ENCODE assay signal across 28 cellular contexts in the genomic region with DNA sequence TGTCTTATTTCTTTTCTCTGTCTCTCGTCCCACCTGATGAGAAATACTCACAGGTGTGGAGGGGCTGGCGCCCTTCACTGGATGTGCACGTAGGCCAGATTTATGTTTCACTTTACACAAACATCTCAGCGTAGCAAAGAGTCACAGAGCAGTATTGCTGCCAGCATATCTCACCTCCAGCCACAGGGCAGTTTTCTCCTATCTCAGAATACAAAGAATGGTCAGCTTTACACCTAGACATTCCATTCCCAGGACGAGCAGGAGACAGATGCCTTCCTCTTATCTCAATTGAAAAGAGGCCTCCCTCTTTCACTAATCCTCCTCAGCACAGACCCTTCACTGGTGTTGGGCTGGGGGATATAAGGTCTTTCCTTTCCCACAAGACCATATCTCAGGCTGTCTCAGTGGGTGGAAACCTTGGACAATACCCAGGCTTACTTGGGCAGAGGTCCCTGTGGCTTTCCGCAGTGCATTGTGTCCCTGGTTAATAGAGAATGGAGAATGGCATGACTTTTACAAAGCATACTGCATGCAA. TPM values are rescaled to one million over a fixed set of nuclear protein-coding genes. Genes with fewer than 3 reads are reported as not detected.
DNase-seq lines count a peak whose midpoint lies in the region; ATAC-seq and TF ChIP-seq lines count a peak whose summit lies in the region.
"Had no signal": no experiment of that assay in that cellular context is flagged by ENCODE, and none has a peak within 500 bp of the region (broad histone marks: within the 10 kb centered on the region; RNA-seq: fewer than 3 reads in every experiment).

No MANE protein-coding gene starts in this region.

- no peaks in the 10 kb centered on the region for H4K20me1 ChIP-seq in BLaER1 treated with 17β-estradiol and CSF1 and Interleukin-3, amounts not matched to agents 10 nM and 100 nM
- no peaks in the 10 kb centered on the region for H4K20me1 ChIP-seq in DND-41 (ENCODE audit: insufficient read depth, low read length)

- no peak overlapping the region for H3K27ac ChIP-seq in BLaER1 treated with 17β-estradiol and CSF1 and Interleukin-3, amounts not matched to agents 10 nM and 100 nM
- peak overlapping the region; percentile 44; the same call in 1 of the 2 replicates for H3K27ac ChIP-seq in DND-41 (ENCODE audit: low read length)
- H3K27ac ChIP-seq: ascending aorta, GM23248, heart right ventricle, parathyroid adenoma, sigmoid colon, SJCRH30, thyroid gland had no signal

- H3K36me3 ChIP-seq in BLaER1 treated with 17β-estradiol and CSF1 and Interleukin-3, amounts not matched to agents 10 nM and 100 nM: no peaks in the 10 kb centered on the region
- H3K36me3 ChIP-seq in DND-41 (ENCODE audit: insufficient read depth, low read length): no peaks in the 10 kb centered on the region
- H3K36me3 ChIP-seq: ascending aorta, heart right ventricle, sigmoid colon, SJCRH30, thyroid gland had no signal

- intact Hi-C loops in left colon (cut with DNase I, micrococcal nuclease): no loop called here

- H3K9ac ChIP-seq in BLaER1 treated with 17β-estradiol and CSF1 and Interleukin-3, amounts not matched to agents 10 nM and 100 nM: no peak overlapping the region
- 0 out of 2 replicates have a peak overlapping the region, but pooled peaks have one; percentile 1 for H3K9ac ChIP-seq in DND-41 (ENCODE audit: low read depth, low read length)
- H3K9ac ChIP-seq: GM23248, parathyroid adenoma had no signal

- no peaks in the 10 kb centered on the region for H3K27me3 Mint-ChIP-seq in activated T-helper 17 cell treated with anti-CD3 and anti-CD28 coated beads, Interleukin-2, amount 50 U/mL, for 72 hours
- peaks cover 0 to 2% (median 0%) of the 10 kb centered on the region in 5 donors for H3K27me3 Mint-ChIP-seq in naive thymus-derived CD8-positive, alpha-beta T cell
- H3K27me3 Mint-ChIP-seq: activated naive CD4-positive, alpha-beta T cell treated with anti-CD3 and anti-CD28 coated beads, Interleukin-2, amount 50 U/mL, for 24 hours; stimulated activated naive CD8-positive, alpha-beta T cell treated with anti-CD3 and anti-CD28 coated beads, Interleukin-15, Interleukin-2, amounts not matched to agents 100 ng/mL and 50 ng/mL, for 24 hours had no signal

- POLR2A ChIA-PET in naive thymus-derived CD8-positive, alpha-beta T cell (lab: Charles Lee): no interaction called here

- peaks cover 7 to 17% (median 10%) of the 10 kb centered on the region in 10 experiments; a peak in 19 of 20 replicates for H3K4me1 ChIP-seq in BLaER1 treated with 17β-estradiol and CSF1 and Interleukin-3, amounts not matched to agents 10 nM and 100 nM
- peaks cover 23% of the 10 kb centered on the region for H3K4me1 ChIP-seq in DND-41 (ENCODE audit: insufficient read depth, low read length)
- H3K4me1 ChIP-seq: ascending aorta, heart right ventricle, parathyroid adenoma, sigmoid colon, SJCRH30 had no signal

- peak overlapping the region; percentile 42 for H3K27ac Mint-ChIP-seq in activated T-helper 17 cell treated with anti-CD3 and anti-CD28 coated beads, Interleukin-2, amount 50 U/mL, for 72 hours
- peak overlapping the region in 7 of 10 donors; percentile 3 to 81 (median 76) for H3K27ac Mint-ChIP-seq in naive thymus-derived CD8-positive, alpha-beta T cell
- H3K27ac Mint-ChIP-seq: activated T-cell treated with anti-CD3 and anti-CD28 coated beads, Interleukin-2, amount 50 U/mL, for 72 hours; CD14-positive monocyte; HFFc6; nephron progenitor cell; stimulated activated naive CD8-positive, alpha-beta T cell treated with anti-CD3 and anti-CD28 coated beads, Interleukin-15, Interleukin-2, amounts not matched to agents 100 ng/mL and 50 ng/mL, for 24 hours had no signal

- peak overlapping the region; percentile 18 for H3K4me3 Mint-ChIP-seq in activated T-helper 17 cell treated with anti-CD3 and anti-CD28 coated beads, Interleukin-2, amount 50 U/mL, for 72 hours
- peak overlapping the region in 2 of 10 donors; percentile 25 to 63 for H3K4me3 Mint-ChIP-seq in naive thymus-derived CD8-positive, alpha-beta T cell
- H3K4me3 Mint-ChIP-seq: activated naive CD4-positive, alpha-beta T cell treated with anti-CD3 and anti-CD28 coated beads, Interleukin-2, amount 50 U/mL, for 24 hours; HFFc6; nephron progenitor cell; stimulated activated naive CD8-positive, alpha-beta T cell treated with anti-CD3 and anti-CD28 coated beads, Interleukin-15, Interleukin-2, amounts not matched to agents 100 ng/mL and 50 ng/mL, for 24 hours had no signal

- TF ChIP-seq CTCF in DND-41 (IDR thresholded peaks at IDR 0.05; ENCODE audit: borderline replicate concordance, extremely low read depth, low read length, poor library complexity, severe bottlenecking): no peak

- 0 out of 22 replicates have a peak, but pooled peaks cover 0 to 6% (median 0%) of the 10 kb centered on the region in 11 experiments for H3K9me3 ChIP-seq in BLaER1 treated with 17β-estradiol and CSF1 and Interleukin-3, amounts not matched to agents 10 nM and 100 nM (replicated peaks in 1 of 11)
- H3K9me3 ChIP-seq in DND-41 (ENCODE audit: insufficient read depth, low read length, severe bottlenecking): no peaks in the 10 kb centered on the region
- H3K9me3 ChIP-seq: ascending aorta, heart right ventricle, sigmoid colon, SJCRH30, thyroid gland had no signal

- ATAC-seq in DND-41 (ENCODE audit: insufficient read depth, low read depth) (no peak), left colon (no peak), HG03280 (IDR thresholded peaks at IDR 0.05; ENCODE audit: unreplicated experiment) (no peak)
- ATAC-seq in activated T-helper 17 cell treated with anti-CD3 and anti-CD28 coated beads, Interleukin-2, amount 50 U/mL, for 72 hours (replicated peaks): no peak
- ATAC-seq in naive thymus-derived CD8-positive, alpha-beta T cell: no peak
- ATAC-seq: heart right ventricle, left lobe of liver had no signal

- H3K4me1 Mint-ChIP-seq in activated T-helper 17 cell treated with anti-CD3 and anti-CD28 coated beads, Interleukin-2, amount 50 U/mL, for 72 hours: peaks cover 15% of the 10 kb centered on the region
- peaks cover 6 to 24% (median 18%) of the 10 kb centered on the region in 4 donors for H3K4me1 Mint-ChIP-seq in naive thymus-derived CD8-positive, alpha-beta T cell
- H3K4me1 Mint-ChIP-seq: CD14-positive monocyte had no signal

- H3K79me2 ChIP-seq in DND-41 (ENCODE audit: insufficient read depth, low read length): no peaks in the 10 kb centered on the region
- H3K79me2 ChIP-seq: parathyroid adenoma had no signal

- H2AFZ ChIP-seq in DND-41 (ENCODE audit: low read depth, low read length): no peak overlapping the region
- H2AFZ ChIP-seq: GM23248, parathyroid adenoma had no signal

- no peaks in the 10 kb centered on the region for H3K36me3 Mint-ChIP-seq in activated T-helper 17 cell treated with anti-CD3 and anti-CD28 coated beads, Interleukin-2, amount 50 U/mL, for 72 hours (ENCODE audit: low read depth)
- no peaks in the 10 kb centered on the region for H3K36me3 Mint-ChIP-seq in naive thymus-derived CD8-positive, alpha-beta T cell
- H3K36me3 Mint-ChIP-seq: activated naive CD4-positive, alpha-beta T cell treated with anti-CD3 and anti-CD28 coated beads, Interleukin-2, amount 50 U/mL, for 24 hours had no signal

- peak overlapping the region; percentile 4 to 62 (median 55); a peak in 21 of 22 replicates for H3K4me2 ChIP-seq in BLaER1 treated with 17β-estradiol and CSF1 and Interleukin-3, amounts not matched to agents 10 nM and 100 nM
- H3K4me2 ChIP-seq in DND-41 (ENCODE audit: insufficient read depth, low read length): peak overlapping the region; percentile 37

- H3K27me3 ChIP-seq in BLaER1 treated with 17β-estradiol and CSF1 and Interleukin-3, amounts not matched to agents 10 nM and 100 nM: no peaks in the 10 kb centered on the region
- no peaks in the 10 kb centered on the region for H3K27me3 ChIP-seq in DND-41 (ENCODE audit: insufficient read depth, low read length, poor library complexity)
- H3K27me3 ChIP-seq: ascending aorta, heart right ventricle, SJCRH30, thyroid gland had no signal

- H3K4me3 ChIP-seq in BLaER1 treated with 17β-estradiol and CSF1 and Interleukin-3, amounts not matched to agents 10 nM and 100 nM: no peak overlapping the region
- H3K4me3 ChIP-seq in DND-41 (ENCODE audit: low read depth in 1 of 2, low read length in 2 of 2): no peak overlapping the region
- H3K4me3 ChIP-seq: ascending aorta, GM23248, heart right ventricle, sigmoid colon, SJCRH30, thyroid gland had no signal

- H3K9me3 Mint-ChIP-seq in activated T-helper 17 cell treated with anti-CD3 and anti-CD28 coated beads, Interleukin-2, amount 50 U/mL, for 72 hours: no peaks in the 10 kb centered on the region
- peaks cover 0 to 2% (median 0%) of the 10 kb centered on the region in 9 donors for H3K9me3 Mint-ChIP-seq in naive thymus-derived CD8-positive, alpha-beta T cell
- H3K9me3 Mint-ChIP-seq: activated naive CD4-positive, alpha-beta T cell treated with anti-CD3 and anti-CD28 coated beads, Interleukin-2, amount 50 U/mL, for 24 hours; activated T-cell treated with anti-CD3 and anti-CD28 coated beads, Interleukin-2, amount 50 U/mL, for 72 hours; stimulated activated naive CD8-positive, alpha-beta T cell treated with anti-CD3 and anti-CD28 coated beads, Interleukin-15, Interleukin-2, amounts not matched to agents 100 ng/mL and 50 ng/mL, for 24 hours had no signal

- DNase-seq in DND-41 (no peak), left colon (no peak), SW480 (ENCODE audit: low spot score) (no peak), 8988T (no peak)
- no peak for DNase-seq in naive thymus-derived CD8-positive, alpha-beta T cell
- DNase-seq: activated CD4-positive, alpha-beta T cell treated with anti-CD3 and anti-CD28 coated beads for 4 hours; activated T-cell treated with anti-CD3 and anti-CD28 coated beads, Interleukin-2, amount 50 U/mL, for 72 hours; cerebellar nuclear complex; heart right ventricle; HFFc6; KG1; NCI-H1694 treated with DMSO at 0.1 percent for 48 hours; NCI-H526; nephron progenitor cell; sigmoid colon; SJCRH30; stimulated activated CD4-positive, alpha-beta T cell treated with anti-CD3 and anti-CD28 coated beads, Interleukin-15, amount 100 ng/mL, for 24 hours; thyroid gland had no signal

RNA-seq across cellular contexts. Expression of a gene that starts 7.2 kb away (rescaled TPM):
- 10 to 100 TPM; 19.9 to 41.8 TPM for total RNA-seq in activated T-helper 17 cell treated with anti-CD3 and anti-CD28 coated beads, Interleukin-2, amount 50 U/mL, for 72 hours
- total RNA-seq in naive thymus-derived CD8-positive, alpha-beta T cell: 10 to 100 TPM; 47.9 to 54.8 TPM
- polyA plus RNA-seq in naive thymus-derived CD8-positive, alpha-beta T cell: 10 to 100 TPM; 20.9 to 34.8 (median 34.0) TPM
- 10 to 100 TPM; 13.1 to 15.6 TPM for total RNA-seq in left colon

RNA-seq across cellular contexts. Expression of a gene that starts 44.6 kb away (rescaled TPM):
- total RNA-seq in activated T-helper 17 cell treated with anti-CD3 and anti-CD28 coated beads, Interleukin-2, amount 50 U/mL, for 72 hours: 10 to 100 TPM in 1 of 2 donors, 1 to 10 TPM in 1; 8.0 to 15.1 TPM
- total RNA-seq in naive thymus-derived CD8-positive, alpha-beta T cell: 10 to 100 TPM; 64.6 to 65.1 TPM
- 10 to 100 TPM in 2 of 3 donors, 1 to 10 TPM in 1; 4.6 to 12.7 (median 10.2) TPM for polyA plus RNA-seq in naive thymus-derived CD8-positive, alpha-beta T cell
- total RNA-seq in left colon: 10 to 100 TPM; 11.8 to 12.0 TPM

Comparison
In these comparisons a context has a peak if more than half of its experiments do, and no peak if none do; other contexts are left out.
1. RNA of a gene that starts 44.6 kb away (total RNA-seq): 64.6 to 65.1 TPM in naive thymus-derived CD8-positive, alpha-beta T cell; 8.0 to 15.1 TPM in activated T-helper 17 cell treated with anti-CD3 and anti-CD28 coated beads, Interleukin-2, amount 50 U/mL, for 72 hours and 11.8 to 12.0 TPM in left colon; every median in the first group is over 4 times any median in the second.